In the genomic region with DNA sequence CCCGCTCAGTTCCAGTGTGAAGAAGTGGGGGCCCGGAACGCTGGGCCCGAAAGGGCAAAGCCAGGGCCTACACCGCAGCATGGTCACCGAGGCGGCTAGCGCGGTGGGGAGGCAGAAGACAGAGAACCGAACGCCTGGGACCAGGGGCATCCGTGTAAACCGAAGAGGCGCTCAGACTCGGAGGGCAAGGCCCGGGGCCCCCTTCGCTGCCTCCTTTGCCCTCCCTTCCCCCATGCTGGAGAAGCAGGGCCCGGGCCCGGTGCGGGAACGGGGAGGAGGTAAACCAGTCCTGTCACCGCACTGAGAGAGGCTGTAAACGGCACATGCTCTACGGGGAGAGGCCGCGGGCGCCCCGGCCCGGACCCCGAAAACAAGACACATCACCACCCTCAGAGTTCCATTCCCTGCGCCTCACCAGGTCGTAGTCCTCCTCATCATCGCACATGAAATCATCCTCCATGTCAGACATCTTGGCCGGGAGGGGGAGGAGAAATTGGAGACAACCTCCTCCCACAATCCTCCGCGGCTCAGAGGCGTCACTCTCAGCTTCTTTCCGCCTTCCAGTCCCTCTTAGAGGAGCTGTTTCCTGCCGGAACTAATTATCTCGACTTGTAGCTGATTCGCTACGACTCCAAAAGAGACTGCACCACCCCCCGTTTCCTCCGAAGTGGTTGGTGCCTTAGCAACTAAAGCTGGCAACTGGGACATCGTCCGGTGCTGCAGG, we compare ENCODE assay signal across 8 cellular contexts. TPM values are rescaled to one million over a fixed set of nuclear protein-coding genes. Genes with fewer than 3 reads are reported as not detected.
A peak's percentile ranks its signal among the peaks of the same experiment; 100 is the strongest.
DNase-seq lines count a peak whose midpoint lies in the region; ATAC-seq, FAIRE-seq and TF ChIP-seq lines count a peak whose summit lies in the region.

A gene (minus strand): TSS at position 490 of the 724 bp plus-strand sequence. CDS start 21 bp downstream, at position 469.

- WGBS in HepG2 (ENCODE audit: low lambda C conversion rate): under 1% methylated on average over 29 of the region's 46 CpGs

- TF ChIP-seq EP300 in HepG2 (IDR thresholded peaks at IDR 0.05; ENCODE audit: low read depth in 2 of 2, low read length in 2 of 2) (0 out of 4 replicates have a peak, but pooled peaks of 1 of the 2 experiments have one; percentile 35), HepG2 (CRISPR knock-in tag; IDR thresholded peaks at IDR 0.05; ENCODE audit: borderline replicate concordance) (no peak; the same call in 1 of the 2 replicates)

- peaks cover 20% of the 10 kb centered on the region for H4K20me1 ChIP-seq in HepG2 (ENCODE audit: insufficient read depth, low read length)

- peaks cover 31% of the 10 kb centered on the region for H3K4me1 ChIP-seq in HepG2 (ENCODE audit: insufficient read depth, low read length)

- TF ChIP-seq POLR2A in HepG2 (IDR thresholded peaks at IDR 0.05; ENCODE audit: insufficient read depth in 1 of 2, low read depth in 2 of 2, low read length in 2 of 2): peak; percentile 61 to 84; a peak in 3 of 4 replicates

- H3K27ac ChIP-seq in C4-2B (peak within 1 kb of the TSS; percentile 86), HepG2 (ENCODE audit: extremely low read length, insufficient read depth, low read length) (peak within 1 kb of the TSS; percentile 76)

- peak within 1 kb of the TSS; percentile 84 for H3K4me2 ChIP-seq in HepG2 (ENCODE audit: low read depth, low read length)

- peaks cover 65% of the 10 kb centered on the region for H3K79me2 ChIP-seq in HepG2 (ENCODE audit: insufficient read depth, low read length)

- H3K27me3 ChIP-seq in HepG2 (ENCODE audit: control insufficient read depth in 1 of 2, insufficient read depth in 2 of 2, low read length in 2 of 2): no peaks in the 10 kb centered on the region; a peak in 1 of 5 replicates

- DNase-seq in NCI-H774 (lab: John Stamatoyannopoulos, UW) (peak; percentile 96), dermis microvascular lymphatic vessel endothelial cell (ENCODE audit: low read depth in 2 of 2) (peak; percentile 98 to 99), HepG2 (ENCODE audit: low spot score) (peak; percentile 96)
- peak; percentile 87 to 93 for DNase-seq in activated CD4-positive, alpha-beta T cell treated with anti-CD3 and anti-CD28 coated beads, Interleukin-2, amount 50 U/mL, for 48 hours
- DNase-seq in stimulated activated CD4-positive, alpha-beta T cell treated with anti-CD3 and anti-CD28 coated beads, Interleukin-4, amount 100 ng/mL, for 1 hour: peak; percentile 87

- no peaks in the 10 kb centered on the region for H3K36me3 ChIP-seq in HepG2 (replicated peaks in 1 of 2; ENCODE audit: control insufficient read depth in 1 of 2, insufficient read depth in 2 of 2, low read length in 2 of 2)

- CTCF ChIA-PET in HepG2 (lab: Yijun Ruan, JAX; ENCODE audit: low intra/inter-chr PET ratio, low total read pairs): no interaction called here

- TF ChIP-seq CTCF in C4-2B (conservative IDR thresholded peaks at IDR 0.05) (no peak), HepG2 (CRISPR knock-in tag; IDR thresholded peaks at IDR 0.05) (peak; percentile 15)

- peak within 1 kb of the TSS; percentile 88 for H3K9ac ChIP-seq in HepG2 (ENCODE audit: insufficient read depth, low read depth, low read length)

- peak within 1 kb of the TSS; percentile 68 to 86 (median 82) for H3K4me3 ChIP-seq in HepG2 (replicated peaks in 1 of 3; ENCODE audit: insufficient read depth in 1 of 3, low read depth in 2 of 3, low read length in 3 of 3)

- BruUV-seq in HepG2 (replicated peaks; lab: Mats Ljungman, UMichigan): TSS peak; percentile 64

- peak; percentile 74 for FAIRE-seq in HepG2 (lab: Jason Lieb, UNC)

- intact Hi-C loops in HepG2 (cut with micrococcal nuclease; ENCODE audit: unreplicated experiment): loop anchor here (2.0 kb wide), 2 partner anchors 16 to 70 kb away; a partner anchor contains a TSS

- in situ Hi-C loops in HepG2 (cut with HindIII; ENCODE audit: extremely low pct_ligation_motif_present, low pct_unique_long_range_greater_than_20kb): no loop called here

- peak within 1 kb of the TSS; percentile 93 for H2AFZ ChIP-seq in HepG2 (ENCODE audit: low read length)

- H3K9me3 ChIP-seq in HepG2 (ENCODE audit: low read length): no peaks in the 10 kb centered on the region

- POLR2A ChIA-PET in HepG2 (lab: Yijun Ruan, JAX): interaction anchor here (0.8 to 3.7 kb wide), 5 partner anchors 10 to 1200 kb away, joined by 3 to 40 read pairs (median 4); a partner anchor contains a TSS

- TF ChIP-seq RAD21 in HepG2 (CRISPR knock-in tag; IDR thresholded peaks at IDR 0.05): no peak; the same call in 1 of the 2 replicates

- ATAC-seq in GM19395 (IDR thresholded peaks at IDR 0.05; ENCODE audit: unreplicated experiment): peak; percentile 93
- ATAC-seq in HG03565 (IDR thresholded peaks at IDR 0.05; ENCODE audit: unreplicated experiment): peak; percentile 90
- ATAC-seq in HepG2: peak; percentile 96

TF ChIP-seq in HepG2, 621 proteins besides CTCF, POLR2A, EP300 and RAD21 (continues in another document):
- TF ChIP-seq FOXP1 (IDR thresholded peaks at IDR 0.05) (no peak), FOXP1 (CRISPR knock-in tag; IDR thresholded peaks at IDR 0.05) (peak; percentile 38; the same call in 1 of the 2 replicates), ZBTB42 (CRISPR knock-in tag; IDR thresholded peaks at IDR 0.05) (0 out of 2 replicates have a peak, but pooled peaks have one; percentile 23), TOPORS (CRISPR knock-in tag; IDR thresholded peaks at IDR 0.05) (no peak), NR2F1 (CRISPR knock-in tag; IDR thresholded peaks at IDR 0.05) (no peak; a peak in 1 of 4 replicates), ZNF567 (CRISPR knock-in tag; IDR thresholded peaks at IDR 0.05; ENCODE audit: borderline replicate concordance) (0 out of 2 replicates have a peak, but pooled peaks have one; percentile 33), SP2 (CRISPR knock-in tag; IDR thresholded peaks at IDR 0.05) (peak; percentile 48; the same call in 1 of the 2 replicates), ASH2L (IDR thresholded peaks at IDR 0.05; ENCODE audit: insufficient read length, low read depth, low read length) (peak; percentile 99), SMYD3 (CRISPR knock-in tag; IDR thresholded peaks at IDR 0.05) (peak; percentile 46; the same call in 1 of the 2 replicates)
- TF ChIP-seq, protein P1, sequence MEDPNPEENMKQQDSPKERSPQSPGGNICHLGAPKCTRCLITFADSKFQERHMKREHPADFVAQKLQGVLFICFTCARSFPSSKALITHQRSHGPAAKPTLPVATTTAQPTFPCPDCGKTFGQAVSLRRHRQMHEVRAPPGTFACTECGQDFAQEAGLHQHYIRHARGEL (CRISPR knock-in tag; IDR thresholded peaks at IDR 0.05): no peak
- TF ChIP-seq, protein P2, sequence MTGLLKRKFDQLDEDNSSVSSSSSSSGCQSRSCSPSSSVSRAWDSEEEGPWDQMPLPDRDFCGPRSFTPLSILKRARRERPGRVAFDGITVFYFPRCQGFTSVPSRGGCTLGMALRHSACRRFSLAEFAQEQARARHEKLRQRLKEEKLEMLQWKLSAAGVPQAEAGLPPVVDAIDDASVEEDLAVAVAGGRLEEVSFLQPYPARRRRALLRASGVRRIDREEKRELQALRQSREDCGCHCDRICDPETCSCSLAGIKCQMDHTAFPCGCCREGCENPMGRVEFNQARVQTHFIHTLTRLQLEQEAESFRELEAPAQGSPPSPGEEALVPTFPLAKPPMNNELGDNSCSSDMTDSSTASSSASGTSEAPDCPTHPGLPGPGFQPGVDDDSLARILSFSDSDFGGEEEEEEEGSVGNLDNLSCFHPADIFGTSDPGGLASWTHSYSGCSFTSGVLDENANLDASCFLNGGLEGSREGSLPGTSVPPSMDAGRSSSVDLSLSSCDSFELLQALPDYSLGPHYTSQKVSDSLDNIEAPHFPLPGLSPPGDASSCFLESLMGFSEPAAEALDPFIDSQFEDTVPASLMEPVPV (CRISPR knock-in tag; IDR thresholded peaks at IDR 0.05): peak; percentile 51; the same call in 1 of the 2 replicates
- TF ChIP-seq, protein P3, sequence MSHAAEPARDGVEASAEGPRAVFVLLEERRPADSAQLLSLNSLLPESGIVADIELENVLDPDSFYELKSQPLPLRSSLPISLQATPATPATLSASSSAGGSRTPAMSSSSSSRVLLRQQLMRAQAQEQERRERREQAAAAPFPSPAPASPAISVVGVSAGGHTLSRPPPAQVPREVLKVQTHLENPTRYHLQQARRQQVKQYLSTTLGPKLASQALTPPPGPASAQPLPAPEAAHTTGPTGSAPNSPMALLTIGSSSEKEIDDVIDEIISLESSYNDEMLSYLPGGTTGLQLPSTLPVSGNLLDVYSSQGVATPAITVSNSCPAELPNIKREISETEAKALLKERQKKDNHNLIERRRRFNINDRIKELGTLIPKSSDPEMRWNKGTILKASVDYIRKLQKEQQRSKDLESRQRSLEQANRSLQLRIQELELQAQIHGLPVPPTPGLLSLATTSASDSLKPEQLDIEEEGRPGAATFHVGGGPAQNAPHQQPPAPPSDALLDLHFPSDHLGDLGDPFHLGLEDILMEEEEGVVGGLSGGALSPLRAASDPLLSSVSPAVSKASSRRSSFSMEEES (CRISPR knock-in tag; IDR thresholded peaks at IDR 0.05): 0 out of 2 replicates have a peak, but pooled peaks have one; percentile 24

RNA-seq across cellular contexts. Expression of the gene that starts here (rescaled TPM):
- total RNA-seq in dermis microvascular lymphatic vessel endothelial cell (40.2 and 41.8 TPM in 2 replicates), HepG2 (2016; rRNA removed; fragmentation: Illumina TruSeq; extraction: Trizol) (66.3 and 138 TPM in 2 replicates)
- total RNA-seq in HepG2 (2016; cell fraction: cytosol; rRNA removed; fragmentation: Illumina TruSeq; extraction: Trizol; ENCODE audit: low read depth): 16.9 and 17.5 TPM in 2 replicates
- 67.4 and 133 TPM in 2 replicates for total RNA-seq in HepG2 (2016; cell fraction: insoluble cytoplasmic fraction; rRNA removed; fragmentation: Illumina TruSeq; extraction: Trizol)
- total RNA-seq in HepG2 (2016; cell fraction: membrane; rRNA removed; fragmentation: Illumina TruSeq; extraction: Trizol): 39.0 and 53.3 TPM in 2 replicates
- total RNA-seq in HepG2 (2016; cell fraction: nucleus; rRNA removed; fragmentation: Illumina TruSeq; extraction: Trizol): 49.0 and 49.9 TPM in 2 replicates
- polyA plus RNA-seq in HepG2 (2011; rRNA removed): 25.7 and 37.8 TPM in 2 replicates
- 15.6 and 21.6 TPM in 2 replicates for polyA plus RNA-seq in HepG2 (2011; cell fraction: cytosol; rRNA removed)
- polyA plus RNA-seq in HepG2 (2011; cell fraction: nucleus; rRNA removed): 7.0 and 7.2 TPM in 2 replicates
- polyA plus RNA-seq in HepG2 (2012): 58.5 and 91.3 TPM in 2 replicates
- polyA plus RNA-seq in HepG2 (2016; cell fraction: cytosol; fragmentation: Illumina TruSeq; extraction: Trizol; ENCODE audit: low read depth): 14.3 and 14.8 TPM in 2 replicates
- 152 and 162 TPM in 2 replicates for polyA plus RNA-seq in HepG2 (2016; cell fraction: insoluble cytoplasmic fraction; fragmentation: Illumina TruSeq; extraction: Trizol; ENCODE audit: low read depth)
- polyA plus RNA-seq in HepG2 (2016; cell fraction: membrane; fragmentation: Illumina TruSeq; extraction: Trizol; ENCODE audit: low read depth): 29.6 and 29.9 TPM in 2 replicates
- polyA plus RNA-seq in HepG2 (2016; cell fraction: nucleus; fragmentation: Illumina TruSeq; extraction: Trizol; ENCODE audit: insufficient read depth, low read depth): 46.6 and 52.8 TPM in 2 replicates
- 8.9 and 27.8 TPM in 2 replicates for polyA minus RNA-seq in HepG2 (2011; rRNA and poly(A)+ RNA removed; ENCODE audit: low replicate concordance)
- polyA minus RNA-seq in HepG2 (2011; cell fraction: cytosol; rRNA and poly(A)+ RNA removed): 34.3 and 37.6 TPM in 2 replicates
- 61.2 and 72.2 TPM in 2 replicates for polyA minus RNA-seq in HepG2 (2011; cell fraction: nucleus; rRNA and poly(A)+ RNA removed)

Comparison
In these comparisons a context has a peak if more than half of its experiments do, and no peak if none do; other contexts are left out.
1. Peak in every context shown above with its lines: DNase-seq, ATAC-seq, H3K4me3 ChIP-seq and H3K27ac ChIP-seq.